In the genomic region with DNA sequence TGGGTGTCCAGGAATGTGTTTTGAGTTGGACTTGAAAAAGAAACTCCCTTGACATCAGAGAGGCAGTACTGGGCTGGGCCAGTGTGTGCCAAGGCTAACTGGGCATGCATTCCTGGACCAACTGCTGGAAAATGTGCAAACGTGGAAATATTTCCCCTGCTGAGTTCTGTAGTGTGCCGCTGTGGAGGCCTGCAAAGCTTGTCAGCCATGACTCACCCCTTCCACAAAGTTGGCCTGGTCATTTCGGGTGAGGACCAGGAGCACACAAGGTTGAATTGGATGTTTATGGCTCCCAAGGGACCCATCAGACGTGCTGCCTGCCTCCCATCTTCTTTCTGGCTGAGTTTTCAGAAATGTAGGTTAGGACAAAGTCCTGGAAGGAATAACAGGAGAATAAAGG, we compare ENCODE assay signal across 10 cellular contexts.
DNase-seq lines count a peak whose midpoint lies in the region; ATAC-seq and TF ChIP-seq lines count a peak whose summit lies in the region.
"Had no signal": no experiment of that assay in that cellular context is flagged by ENCODE, and none has a peak within 500 bp of the region (broad histone marks: within the 10 kb centered on the region; RNA-seq: fewer than 3 reads in every experiment).

No MANE protein-coding gene starts in this region.

- TF ChIP-seq CTCF in astrocyte of the cerebellum (IDR thresholded peaks at IDR 0.05; ENCODE audit: low read depth, low read length, missing control alignments) (no peak), left lung (IDR thresholded peaks at IDR 0.05) (no peak), uterus (IDR thresholded peaks at IDR 0.05) (no peak)

- CTCF ChIA-PET in activated CD4-positive, alpha-beta memory T cell treated with anti-CD3 and anti-CD28 coated beads, Interleukin-2, amount 10 ng/mL, durations not matched to agents 7 days and 5 days (lab: Charles Lee): no interaction called here

- no peak overlapping the region for H3K4me3 Mint-ChIP-seq in activated CD4-positive, alpha-beta memory T cell treated with anti-CD3 and anti-CD28 coated beads, Interleukin-2, amount 10 ng/mL, durations not matched to agents 7 days and 5 days
- H3K4me3 Mint-ChIP-seq: activated B cell treated with CpG ODN at 0.5 μM for 24 hours had no signal

- H3K4me3 ChIP-seq in astrocyte of the cerebellum (ENCODE audit: low read depth, low read length) (no peak overlapping the region), left lung (no peak overlapping the region), uterus (no peak overlapping the region)

- no peak overlapping the region for H3K27ac Mint-ChIP-seq in activated CD4-positive, alpha-beta memory T cell treated with anti-CD3 and anti-CD28 coated beads, Interleukin-2, amount 10 ng/mL, durations not matched to agents 7 days and 5 days
- H3K27ac Mint-ChIP-seq: activated B cell treated with CpG ODN at 0.5 μM for 24 hours had no signal

- no peak for TF ChIP-seq POLR2A in uterus (IDR thresholded peaks at IDR 0.05)

- no peaks in the 10 kb centered on the region for H3K9me3 ChIP-seq in left lung
- no peaks in the 10 kb centered on the region for H3K9me3 ChIP-seq in uterus

- peaks cover 9% of the 10 kb centered on the region for H3K27me3 Mint-ChIP-seq in activated CD4-positive, alpha-beta memory T cell treated with anti-CD3 and anti-CD28 coated beads, Interleukin-2, amount 10 ng/mL, durations not matched to agents 7 days and 5 days

- H3K4me1 Mint-ChIP-seq in activated CD4-positive, alpha-beta memory T cell treated with anti-CD3 and anti-CD28 coated beads, Interleukin-2, amount 10 ng/mL, durations not matched to agents 7 days and 5 days: no peaks in the 10 kb centered on the region
- H3K4me1 Mint-ChIP-seq: activated B cell treated with CpG ODN at 0.5 μM for 24 hours had no signal

- H3K27ac ChIP-seq in left lung (no peak overlapping the region), uterus (no peak overlapping the region)
- H3K27ac ChIP-seq: 22Rv1 had no signal

- H3K27me3 ChIP-seq in left lung: peaks cover 0 to 37% of the 10 kb centered on the region in 2 donors
- no peaks in the 10 kb centered on the region for H3K27me3 ChIP-seq in uterus

- POLR2A ChIA-PET in activated CD4-positive, alpha-beta memory T cell treated with anti-CD3 and anti-CD28 coated beads, Interleukin-2, amount 10 ng/mL, durations not matched to agents 7 days and 5 days (lab: Charles Lee): no interaction called here

- H3K36me3 ChIP-seq in left lung: no peaks in the 10 kb centered on the region
- no peaks in the 10 kb centered on the region for H3K36me3 ChIP-seq in uterus

- no peaks in the 10 kb centered on the region for H3K9me3 Mint-ChIP-seq in activated CD4-positive, alpha-beta memory T cell treated with anti-CD3 and anti-CD28 coated beads, Interleukin-2, amount 10 ng/mL, durations not matched to agents 7 days and 5 days
- H3K9me3 Mint-ChIP-seq: activated B cell treated with CpG ODN at 0.5 μM for 24 hours had no signal

- intact Hi-C loops in left lung (cut with DNase I) (no loop called here), uterus (cut with DNase I; ENCODE audit: low total_unique reads) (no loop called here)

- no peaks in the 10 kb centered on the region for H3K36me3 Mint-ChIP-seq in activated CD4-positive, alpha-beta memory T cell treated with anti-CD3 and anti-CD28 coated beads, Interleukin-2, amount 10 ng/mL, durations not matched to agents 7 days and 5 days (ENCODE audit: low read depth)

- in situ Hi-C loops in astrocyte of the cerebellum (cut with HindIII; ENCODE audit: low sequenced_read_pairs): no loop called here

- DNase-seq in DMS153 (lab: John Stamatoyannopoulos, UW) (peak; percentile 29), DMS153 treated with DMSO at 0.1 percent for 48 hours (lab: John Stamatoyannopoulos, UW; ENCODE audit: unreplicated experiment) (no peak), astrocyte of the cerebellum (ENCODE audit: low read depth) (peak; percentile 73), left lung (no peak), uterus (peak; percentile 54 to 67), GM19238 (ENCODE audit: insufficient read length, low spot score) (no peak)
- DNase-seq in activated CD4-positive, alpha-beta memory T cell treated with anti-CD3 and anti-CD28 coated beads, Interleukin-2, amount 10 ng/mL, durations not matched to agents 7 days and 5 days: no peak
- DNase-seq: activated B cell treated with CpG ODN at 0.5 μM for 24 hours had no signal

- H3K4me1 ChIP-seq in left lung (no peaks in the 10 kb centered on the region), uterus (no peaks in the 10 kb centered on the region)

- ATAC-seq in left lung (peak; percentile 44), GM21390 (IDR thresholded peaks at IDR 0.05; ENCODE audit: unreplicated experiment) (no peak)

Comparison
In these comparisons a context has a peak if more than half of its experiments do, and no peak if none do; other contexts are left out.
1. DNase-seq: peak in DMS153 (single experiment), astrocyte of the cerebellum (single experiment) and uterus (2 of 2); none in DMS153 treated with DMSO at 0.1 percent for 48 hours (single experiment), left lung (0 of 2), GM19238 (single experiment) and activated CD4-positive, alpha-beta memory T cell treated with anti-CD3 and anti-CD28 coated beads, Interleukin-2, amount 10 ng/mL, durations not matched to agents 7 days and 5 days (single experiment).